Comparison of ENCODE assay signal across 12 cellular contexts in genomic region chr7:139099181-139099947, GRCh38. TPM values are rescaled to one million over a fixed set of nuclear protein-coding genes. Genes with fewer than 3 reads are reported as not detected.
DNase-seq lines count a peak whose midpoint lies in the region; ATAC-seq and TF ChIP-seq lines count a peak whose summit lies in the region.
"Had no signal": no experiment of that assay in that cellular context is flagged by ENCODE, and none has a peak within 500 bp of the region (broad histone marks: within the 10 kb centered on the region; RNA-seq: fewer than 3 reads in every experiment).

No MANE protein-coding gene starts in this region.

- no peak overlapping the region for H3K27ac ChIP-seq in dorsolateral prefrontal cortex
- H3K27ac ChIP-seq: right atrium auricular region had no signal

- H3K27ac Mint-ChIP-seq in CD14-positive monocyte: peak overlapping the region; percentile 0 to 76 (median 63)
- peak overlapping the region; percentile 28 for H3K27ac Mint-ChIP-seq in HFFc6
- peak overlapping the region; percentile 30 for H3K27ac Mint-ChIP-seq in mesothelial cell of epicardium

- peak overlapping the region; percentile 13 for H3K9ac ChIP-seq in adipocyte (ENCODE audit: low read length)

- H3K36me3 ChIP-seq in adipocyte (ENCODE audit: control insufficient read depth, insufficient read depth, low read length, severe bottlenecking): no peaks in the 10 kb centered on the region
- H3K36me3 ChIP-seq: right atrium auricular region had no signal

- H3K4me1 ChIP-seq in adipocyte (ENCODE audit: control insufficient read depth, insufficient read depth, low read length): peaks cover 17% of the 10 kb centered on the region

- DNase-seq in CD14-positive monocyte (ENCODE audit: low spot score): no peak
- no peak for DNase-seq in HFFc6
- DNase-seq in adipocyte (ENCODE audit: low read depth): peak; percentile 52
- no peak for DNase-seq in mesothelial cell of epicardium (ENCODE audit: low spot score in 2 of 2, unreplicated experiment in 2 of 2)
- no peak for DNase-seq in dorsolateral prefrontal cortex
- no peak for DNase-seq in head of caudate nucleus
- no peak for DNase-seq in NCI-H524 (lab: John Stamatoyannopoulos, UW)
- DNase-seq: erythroblast, KBM-7, mesendoderm had no signal

- intact Hi-C loops in CD14-positive monocyte (cut with micrococcal nuclease): loop anchor here in 1 of 2 donors (5.0 kb wide), 1 partner anchor 33 kb away; a partner anchor contains a TSS
- intact Hi-C loops in dorsolateral prefrontal cortex (cut with DNase I): no loop called here
- intact Hi-C loops in head of caudate nucleus (cut with DNase I): no loop called here

- H3K36me3 Mint-ChIP-seq in CD14-positive monocyte (peaks cover 20 to 39% of the 10 kb centered on the region in 2 donors), HFFc6 (ENCODE audit: low read depth) (no peaks in the 10 kb centered on the region; the same call in 1 of the 2 replicates), mesothelial cell of epicardium (peaks cover 16% of the 10 kb centered on the region)

- H3K27me3 ChIP-seq in adipocyte (replicated peaks; ENCODE audit: control insufficient read depth, insufficient read depth, low read length): no peaks in the 10 kb centered on the region
- no peaks in the 10 kb centered on the region for H3K27me3 ChIP-seq in dorsolateral prefrontal cortex
- H3K27me3 ChIP-seq: right atrium auricular region had no signal

- H3K9me3 ChIP-seq in adipocyte (ENCODE audit: control insufficient read depth, low read length): no peaks in the 10 kb centered on the region
- H3K9me3 ChIP-seq: right atrium auricular region had no signal

- H3K4me3 ChIP-seq in adipocyte (ENCODE audit: low read length): peak overlapping the region; percentile 36
- no peak overlapping the region for H3K4me3 ChIP-seq in dorsolateral prefrontal cortex
- H3K4me3 ChIP-seq: right atrium auricular region had no signal

- H3K27me3 Mint-ChIP-seq in CD14-positive monocyte (ENCODE audit: low read depth in 3 of 3) (peaks cover 0 to 3% (median 0%) of the 10 kb centered on the region in 3 donors), HFFc6 (ENCODE audit: insufficient read depth) (no peaks in the 10 kb centered on the region), mesothelial cell of epicardium (ENCODE audit: low read depth) (no peaks in the 10 kb centered on the region)

- TF ChIP-seq CTCF in CD14-positive monocyte (IDR thresholded peaks at IDR 0.05) (no peak), HFFc6 (IDR thresholded peaks at IDR 0.05) (no peak), mesothelial cell of epicardium (IDR thresholded peaks at IDR 0.05; ENCODE audit: unreplicated experiment) (no peak), dorsolateral prefrontal cortex (IDR thresholded peaks at IDR 0.05 in 54 of 56, conservative IDR thresholded peaks at IDR 0.05 in 2 of 56; ENCODE audit: low read depth in 1 of 56, partially characterized antibody in 56 of 56) (no peak)

- H3K4me3 Mint-ChIP-seq in CD14-positive monocyte (no peak overlapping the region), HFFc6 (peak overlapping the region; percentile 5; the same call in 1 of the 2 replicates), mesothelial cell of epicardium (no peak overlapping the region)

- H3K4me1 Mint-ChIP-seq in CD14-positive monocyte (peaks cover 61% of the 10 kb centered on the region), HFFc6 (ENCODE audit: low read depth) (peaks cover 21% of the 10 kb centered on the region), mesothelial cell of epicardium (peaks cover 11% of the 10 kb centered on the region)

- H3K9me3 Mint-ChIP-seq in CD14-positive monocyte: peaks cover 0 to 3% (median 0%) of the 10 kb centered on the region in 7 donors
- H3K9me3 Mint-ChIP-seq in HFFc6: no peaks in the 10 kb centered on the region
- peaks cover 3% of the 10 kb centered on the region for H3K9me3 Mint-ChIP-seq in mesothelial cell of epicardium

- ATAC-seq in GM18861 (IDR thresholded peaks at IDR 0.05; ENCODE audit: unreplicated experiment): no peak

RNA-seq across cellular contexts. Expression of gene ZC3HAV1, which starts 10.2 kb away (rescaled TPM):
- 10 to 100 TPM; 21.2 to 30.2 TPM for polyA plus RNA-seq in CD14-positive monocyte
- 10 to 100 TPM; 29.4 to 36.1 (median 33.1) TPM for total RNA-seq in HFFc6 (2021; fragmentation: NEBNext Ultra II Directional; extraction: Animal tissue kit (Norgen Biotek cat#: 25700))
- total RNA-seq in mesothelial cell of epicardium (23.7 to 24.1 TPM (median 23.7 TPM) in 3 replicates), dorsolateral prefrontal cortex (10 to 100 TPM in 72 of 120 experiments, 1 to 10 TPM in 48; 5.8 to 24.9 (median 10.3) TPM)
